In the genomic region with DNA sequence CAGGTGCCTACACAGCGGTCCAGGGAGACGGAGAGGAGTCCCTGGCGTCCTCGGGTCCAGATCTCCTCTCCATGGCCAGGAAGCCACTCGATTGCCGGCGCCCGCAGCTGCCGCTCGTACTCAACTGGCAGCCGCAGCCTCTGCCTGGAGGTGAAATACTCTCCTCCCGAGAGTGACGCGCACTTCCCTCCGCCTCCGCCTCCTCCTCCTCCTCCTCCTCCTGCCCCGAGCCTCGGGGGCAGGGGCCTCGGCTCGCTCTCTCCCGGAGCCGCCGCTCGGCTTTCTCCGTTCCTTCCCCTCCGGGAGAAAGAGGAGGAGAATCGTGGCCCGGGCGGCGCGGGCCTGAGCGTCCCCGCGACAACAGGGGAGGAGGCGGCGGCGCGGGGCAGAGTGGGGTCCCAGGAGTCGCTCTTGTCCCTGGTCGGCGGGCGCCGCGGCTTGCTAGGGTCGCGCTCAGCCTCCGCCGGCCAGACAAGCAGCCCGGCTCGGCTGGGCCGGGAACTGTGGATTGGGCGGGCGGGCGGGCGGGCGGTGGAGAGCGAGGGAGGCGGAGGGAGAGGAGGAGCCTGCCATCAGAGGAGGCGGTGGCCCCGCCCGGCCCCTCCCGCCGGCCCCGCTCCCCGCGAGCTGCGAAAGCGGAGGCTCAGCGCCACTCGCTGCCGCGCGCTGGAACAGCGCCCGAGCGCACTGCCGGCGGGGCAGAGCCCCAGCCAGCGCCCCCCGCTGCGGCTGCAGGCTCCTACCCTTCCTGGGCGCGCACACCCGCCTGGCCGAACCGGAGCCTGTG, we compare ENCODE assay signal across 1 cellular context.
TF ChIP-seq lines count a peak whose summit lies in the region.

A gene with protein sequence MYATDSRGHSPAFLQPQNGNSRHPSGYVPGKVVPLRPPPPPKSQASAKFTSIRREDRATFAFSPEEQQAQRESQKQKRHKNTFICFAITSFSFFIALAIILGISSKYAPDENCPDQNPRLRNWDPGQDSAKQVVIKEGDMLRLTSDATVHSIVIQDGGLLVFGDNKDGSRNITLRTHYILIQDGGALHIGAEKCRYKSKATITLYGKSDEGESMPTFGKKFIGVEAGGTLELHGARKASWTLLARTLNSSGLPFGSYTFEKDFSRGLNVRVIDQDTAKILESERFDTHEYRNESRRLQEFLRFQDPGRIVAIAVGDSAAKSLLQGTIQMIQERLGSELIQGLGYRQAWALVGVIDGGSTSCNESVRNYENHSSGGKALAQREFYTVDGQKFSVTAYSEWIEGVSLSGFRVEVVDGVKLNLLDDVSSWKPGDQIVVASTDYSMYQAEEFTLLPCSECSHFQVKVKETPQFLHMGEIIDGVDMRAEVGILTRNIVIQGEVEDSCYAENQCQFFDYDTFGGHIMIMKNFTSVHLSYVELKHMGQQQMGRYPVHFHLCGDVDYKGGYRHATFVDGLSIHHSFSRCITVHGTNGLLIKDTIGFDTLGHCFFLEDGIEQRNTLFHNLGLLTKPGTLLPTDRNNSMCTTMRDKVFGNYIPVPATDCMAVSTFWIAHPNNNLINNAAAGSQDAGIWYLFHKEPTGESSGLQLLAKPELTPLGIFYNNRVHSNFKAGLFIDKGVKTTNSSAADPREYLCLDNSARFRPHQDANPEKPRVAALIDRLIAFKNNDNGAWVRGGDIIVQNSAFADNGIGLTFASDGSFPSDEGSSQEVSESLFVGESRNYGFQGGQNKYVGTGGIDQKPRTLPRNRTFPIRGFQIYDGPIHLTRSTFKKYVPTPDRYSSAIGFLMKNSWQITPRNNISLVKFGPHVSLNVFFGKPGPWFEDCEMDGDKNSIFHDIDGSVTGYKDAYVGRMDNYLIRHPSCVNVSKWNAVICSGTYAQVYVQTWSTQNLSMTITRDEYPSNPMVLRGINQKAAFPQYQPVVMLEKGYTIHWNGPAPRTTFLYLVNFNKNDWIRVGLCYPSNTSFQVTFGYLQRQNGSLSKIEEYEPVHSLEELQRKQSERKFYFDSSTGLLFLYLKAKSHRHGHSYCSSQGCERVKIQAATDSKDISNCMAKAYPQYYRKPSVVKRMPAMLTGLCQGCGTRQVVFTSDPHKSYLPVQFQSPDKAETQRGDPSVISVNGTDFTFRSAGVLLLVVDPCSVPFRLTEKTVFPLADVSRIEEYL (N-terminal part only) (minus strand): TSS at position 126 of the 787 bp plus-strand sequence. CDS start 18,140 bp downstream, outside the sequence.

TF ChIP-seq in HEK293T, 16 proteins besides CTCF, POLR2A, EP300 and RAD21 (continued from another document):
- TF ChIP-seq SUZ12 (IDR thresholded peaks at IDR 0.05) (no peak), ZNF384 (IDR thresholded peaks at IDR 0.05) (no peak)
